13 cellular contexts compared by ENCODE assay signal in genomic region chr7:132580277-132580676, GRCh38. TPM values are rescaled to one million over a fixed set of nuclear protein-coding genes. Genes with fewer than 3 reads are reported as not detected.
DNase-seq lines count a peak whose midpoint lies in the region; TF ChIP-seq lines count a peak whose summit lies in the region.
"Had no signal": no experiment of that assay in that cellular context is flagged by ENCODE, and none has a peak within 500 bp of the region (broad histone marks: within the 10 kb centered on the region; RNA-seq: fewer than 3 reads in every experiment).

No MANE protein-coding gene starts in this region.

- intact Hi-C loops in activated naive CD4-positive, alpha-beta T cell treated with anti-CD3 and anti-CD28 coated beads for 36 hours (cut with micrococcal nuclease): loop anchor here (1.0 to 5.0 kb wide), 6 partner anchors 186 to 889 kb away; no protein-coding TSS in a partner anchor

- no peaks in the 10 kb centered on the region for H3K9me3 ChIP-seq in endodermal cell (ENCODE audit: control insufficient read depth, low read length)
- H3K9me3 ChIP-seq: lower lobe of right lung had no signal

- CTCF ChIA-PET in activated naive CD4-positive, alpha-beta T cell treated with anti-CD3 and anti-CD28 coated beads, Interleukin-2, amount 10 ng/mL, durations not matched to agents 7 days and 5 days (lab: Charles Lee): interaction anchor here (0.6 to 9.9 kb wide), 51 partner anchors 9 to 890 kb away, joined by 3 to 240 read pairs (median 5); no protein-coding TSS in a partner anchor
- CTCF ChIA-PET in activated naive CD4-positive, alpha-beta T cell treated with anti-CD3 and anti-CD28 coated beads for 36 hours (lab: Charles Lee): interaction anchor here (0.5 to 3.3 kb wide), 38 partner anchors 9 to 891 kb away, joined by 3 to 69 read pairs (median 4); no protein-coding TSS in a partner anchor

- H3K4me1 ChIP-seq in endodermal cell (ENCODE audit: control insufficient read depth, insufficient read depth, low read length): no peaks in the 10 kb centered on the region

- peak; percentile 29 for DNase-seq in activated naive CD4-positive, alpha-beta T cell treated with anti-CD3 and anti-CD28 coated beads, Interleukin-2, amount 10 ng/mL, durations not matched to agents 7 days and 5 days
- DNase-seq in activated naive CD4-positive, alpha-beta T cell treated with anti-CD3 and anti-CD28 coated beads for 36 hours: no peak
- DNase-seq in RPMI8226 (peak; percentile 26), endodermal cell (peak; percentile 68), superior temporal gyrus (ENCODE audit: extremely low spot score) (peak; percentile 15), NCI-H446 (lab: John Stamatoyannopoulos, UW) (no peak), MV-4-11 (lab: John Stamatoyannopoulos, UW) (no peak)
- no peak for DNase-seq in activated CD4-positive, CD25-positive, alpha-beta regulatory T cell (lab: John Stamatoyannopoulos, UW)
- DNase-seq: lower lobe of right lung had no signal

- no peak for TF ChIP-seq CTCF in endodermal cell (conservative IDR thresholded peaks at IDR 0.05)

- 66% methylated on average over 1 of the region's 1 CpG; no CpG with 5 or more reads in 1 of the 2 experiments for WGBS in endodermal cell (ENCODE audit: insufficient coverage in 1 of 2, insufficient read length in 1 of 2), 2 experiments

- H3K9ac ChIP-seq in endodermal cell (ENCODE audit: extremely low read depth, low read length, poor library complexity, severe bottlenecking): no peak overlapping the region
- H3K9ac ChIP-seq: parathyroid adenoma had no signal

- peaks cover 75% of the 10 kb centered on the region for H3K27me3 Mint-ChIP-seq in activated naive CD4-positive, alpha-beta T cell treated with anti-CD3 and anti-CD28 coated beads, Interleukin-2, amount 10 ng/mL, durations not matched to agents 7 days and 5 days
- H3K27me3 Mint-ChIP-seq in activated naive CD4-positive, alpha-beta T cell treated with anti-CD3 and anti-CD28 coated beads for 36 hours (ENCODE audit: low read depth): peaks cover 32% of the 10 kb centered on the region
- H3K27me3 Mint-ChIP-seq in endodermal cell (ENCODE audit: insufficient read depth): peaks cover 54% of the 10 kb centered on the region

- no peak overlapping the region for H3K4me3 Mint-ChIP-seq in activated naive CD4-positive, alpha-beta T cell treated with anti-CD3 and anti-CD28 coated beads, Interleukin-2, amount 10 ng/mL, durations not matched to agents 7 days and 5 days
- H3K4me3 Mint-ChIP-seq in activated naive CD4-positive, alpha-beta T cell treated with anti-CD3 and anti-CD28 coated beads for 36 hours: no peak overlapping the region
- H3K4me3 Mint-ChIP-seq in endodermal cell: no peak overlapping the region
- H3K4me3 Mint-ChIP-seq: stimulated activated memory B cell treated with anti-CD40 and anti-IgM and Interleukin-4, amounts not matched to agents 10 μg/mL and 1 μg/mL and 100 μg/mL, for 72 hours had no signal

- H3K36me3 ChIP-seq in endodermal cell (ENCODE audit: control insufficient read depth, insufficient read depth, low read length): no peaks in the 10 kb centered on the region
- H3K36me3 ChIP-seq: lower lobe of right lung had no signal

- H3K27ac ChIP-seq in endodermal cell (ENCODE audit: low read depth, low read length): no peak overlapping the region
- H3K27ac ChIP-seq: C4-2B, HL-60, lower lobe of right lung, parathyroid adenoma had no signal

- H3K27me3 ChIP-seq in endodermal cell (ENCODE audit: control insufficient read depth, insufficient read depth, low read length, poor library complexity, severe bottlenecking): peaks cover 27% of the 10 kb centered on the region

- H3K36me3 Mint-ChIP-seq in activated naive CD4-positive, alpha-beta T cell treated with anti-CD3 and anti-CD28 coated beads, Interleukin-2, amount 10 ng/mL, durations not matched to agents 7 days and 5 days: peaks cover 6% of the 10 kb centered on the region
- H3K36me3 Mint-ChIP-seq in activated naive CD4-positive, alpha-beta T cell treated with anti-CD3 and anti-CD28 coated beads for 36 hours (ENCODE audit: low read depth): no peaks in the 10 kb centered on the region
- no peaks in the 10 kb centered on the region for H3K36me3 Mint-ChIP-seq in endodermal cell (ENCODE audit: low read depth)
- H3K36me3 Mint-ChIP-seq: stimulated activated memory B cell treated with anti-CD40 and anti-IgM and Interleukin-4, amounts not matched to agents 10 μg/mL and 1 μg/mL and 100 μg/mL, for 72 hours had no signal

- H3K4me1 Mint-ChIP-seq in activated naive CD4-positive, alpha-beta T cell treated with anti-CD3 and anti-CD28 coated beads, Interleukin-2, amount 10 ng/mL, durations not matched to agents 7 days and 5 days: peaks cover 15% of the 10 kb centered on the region
- H3K4me1 Mint-ChIP-seq in activated naive CD4-positive, alpha-beta T cell treated with anti-CD3 and anti-CD28 coated beads for 36 hours (ENCODE audit: low read depth): no peaks in the 10 kb centered on the region
- peaks cover 18% of the 10 kb centered on the region for H3K4me1 Mint-ChIP-seq in endodermal cell

- no peaks in the 10 kb centered on the region for H3K9me3 Mint-ChIP-seq in activated naive CD4-positive, alpha-beta T cell treated with anti-CD3 and anti-CD28 coated beads, Interleukin-2, amount 10 ng/mL, durations not matched to agents 7 days and 5 days
- H3K9me3 Mint-ChIP-seq in activated naive CD4-positive, alpha-beta T cell treated with anti-CD3 and anti-CD28 coated beads for 36 hours: no peaks in the 10 kb centered on the region
- no peaks in the 10 kb centered on the region for H3K9me3 Mint-ChIP-seq in endodermal cell
- H3K9me3 Mint-ChIP-seq: stimulated activated memory B cell treated with anti-CD40 and anti-IgM and Interleukin-4, amounts not matched to agents 10 μg/mL and 1 μg/mL and 100 μg/mL, for 72 hours had no signal

- H3K4me3 ChIP-seq in endodermal cell (ENCODE audit: low read length): no peak overlapping the region
- H3K4me3 ChIP-seq: lower lobe of right lung had no signal

- H3K27ac Mint-ChIP-seq in activated naive CD4-positive, alpha-beta T cell treated with anti-CD3 and anti-CD28 coated beads, Interleukin-2, amount 10 ng/mL, durations not matched to agents 7 days and 5 days: no peak overlapping the region
- H3K27ac Mint-ChIP-seq in activated naive CD4-positive, alpha-beta T cell treated with anti-CD3 and anti-CD28 coated beads for 36 hours: no peak overlapping the region
- no peak overlapping the region for H3K27ac Mint-ChIP-seq in endodermal cell
- H3K27ac Mint-ChIP-seq: stimulated activated memory B cell treated with anti-CD40 and anti-IgM and Interleukin-4, amounts not matched to agents 10 μg/mL and 1 μg/mL and 100 μg/mL, for 72 hours had no signal

RNA-seq across cellular contexts. Expression of gene PLXNA4, which starts 4.0 kb away (rescaled TPM):
- under 1 TPM; 0.02 to 0.05 TPM for total RNA-seq in activated naive CD4-positive, alpha-beta T cell treated with anti-CD3 and anti-CD28 coated beads for 36 hours
- 10 to 100 TPM; 24.0 to 42.7 TPM for total RNA-seq in endodermal cell
- 2.4 TPM for polyA plus RNA-seq in endodermal cell (2013, experiment 1 of 2)
- 2.2 TPM for polyA plus RNA-seq in endodermal cell (2013, experiment 2 of 2)

Comparison
In these comparisons a context has a peak if more than half of its experiments do, and no peak if none do; other contexts are left out.
1. DNase-seq: peak in activated naive CD4-positive, alpha-beta T cell treated with anti-CD3 and anti-CD28 coated beads, Interleukin-2, amount 10 ng/mL, durations not matched to agents 7 days and 5 days (single experiment), RPMI8226 (single experiment), endodermal cell (single experiment) and superior temporal gyrus (single experiment); none in activated naive CD4-positive, alpha-beta T cell treated with anti-CD3 and anti-CD28 coated beads for 36 hours (single experiment), NCI-H446 (0 of 2), activated CD4-positive, CD25-positive, alpha-beta regulatory T cell (0 of 4) and MV-4-11 (single experiment).
2. RNA of gene PLXNA4, which starts 4.0 kb away (total RNA-seq): 24.0 to 42.7 TPM in endodermal cell; 0.02 to 0.05 TPM in activated naive CD4-positive, alpha-beta T cell treated with anti-CD3 and anti-CD28 coated beads for 36 hours; every median in the first group is over 10 times any median in the second.